8 cellular contexts compared by ENCODE assay signal in the genomic region with DNA sequence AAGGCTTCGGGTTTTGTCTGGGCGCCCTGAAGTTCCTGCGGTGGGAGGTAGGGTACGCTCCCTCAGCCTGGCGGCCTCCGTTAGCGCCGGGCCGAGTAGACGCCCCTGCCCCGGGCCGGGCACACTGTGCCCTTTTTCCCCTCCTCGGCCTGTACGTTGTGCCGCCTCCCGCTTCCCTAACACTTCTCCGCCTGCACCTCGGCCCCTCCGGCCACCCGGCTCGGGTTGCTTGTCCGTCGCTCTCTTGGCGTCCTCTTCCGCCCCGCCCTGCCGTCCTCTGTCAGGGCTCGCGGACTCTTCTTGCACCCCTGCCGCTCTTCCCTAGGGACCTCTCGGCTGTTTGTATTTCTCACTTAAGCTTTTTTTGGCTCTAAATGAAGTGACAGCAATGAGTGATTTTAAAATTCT. TPM values are rescaled to one million over a fixed set of nuclear protein-coding genes. Genes with fewer than 3 reads are reported as not detected.
DNase-seq lines count a peak whose midpoint lies in the region; ATAC-seq, FAIRE-seq and TF ChIP-seq lines count a peak whose summit lies in the region.

No MANE protein-coding gene starts in this region.

- POLR2A ChIA-PET in activated CD4-positive, alpha-beta T cell treated with anti-CD3 and anti-CD28 coated beads, Interleukin-2, amount 10 ng/mL, durations not matched to agents 7 days and 5 days (lab: Charles Lee) = no interaction called here

- no peak for DNase-seq in activated CD4-positive, alpha-beta T cell treated with anti-CD3 and anti-CD28 coated beads, Interleukin-2, amount 10 ng/mL, durations not matched to agents 7 days and 5 days
- DNase-seq in activated CD4-positive, alpha-beta T cell treated with anti-CD3 and anti-CD28 coated beads for 1 hour = no peak
- DNase-seq in HTR-8/SVneo (ENCODE audit: insufficient read length, low spot score) (peak; percentile 54), SJCRH30 (peak; percentile 84 to 87), mucosa of descending colon (peak; percentile 73 to 80 (median 79))
- no peak for DNase-seq in effector memory CD8-positive, alpha-beta T cell
- no peak for DNase-seq in stimulated activated CD4-positive, alpha-beta T cell treated with anti-CD3 and anti-CD28 coated beads, Interleukin-2, amount 100 ng/mL, for 48 hours

- intact Hi-C loops in mucosa of descending colon (cut with DNase I, micrococcal nuclease) = no loop called here

- H3K36me3 Mint-ChIP-seq in activated CD4-positive, alpha-beta T cell treated with anti-CD3 and anti-CD28 coated beads, Interleukin-2, amount 10 ng/mL, durations not matched to agents 7 days and 5 days (ENCODE audit: low read depth) = peaks cover 14% of the 10 kb centered on the region
- peaks cover 21% of the 10 kb centered on the region for H3K36me3 Mint-ChIP-seq in effector memory CD8-positive, alpha-beta T cell (ENCODE audit: insufficient read depth)

- H3K4me3 ChIP-seq in SJCRH30 = peak overlapping the region; percentile 92
- H3K4me3 ChIP-seq in mucosa of descending colon = peak overlapping the region; percentile 36

- H3K9me3 ChIP-seq in SJCRH30 (replicated peaks) = no peaks in the 10 kb centered on the region
- H3K9me3 ChIP-seq in mucosa of descending colon = no peaks in the 10 kb centered on the region

- H3K4me3 Mint-ChIP-seq in activated CD4-positive, alpha-beta T cell treated with anti-CD3 and anti-CD28 coated beads, Interleukin-2, amount 10 ng/mL, durations not matched to agents 7 days and 5 days = peak overlapping the region; percentile 85
- H3K4me3 Mint-ChIP-seq in effector memory CD8-positive, alpha-beta T cell = peak overlapping the region; percentile 86 to 93

- no peak for FAIRE-seq in HTR-8/SVneo (lab: Jason Lieb, UNC)

- ATAC-seq in GM21576 (IDR thresholded peaks at IDR 0.05; ENCODE audit: unreplicated experiment) (peak; percentile 36), mucosa of descending colon (peak; percentile 76)
- ATAC-seq in effector memory CD8-positive, alpha-beta T cell (replicated peaks) = peak; percentile 49

- H3K27me3 ChIP-seq in SJCRH30 = no peaks in the 10 kb centered on the region

- H3K36me3 ChIP-seq in SJCRH30 (no peaks in the 10 kb centered on the region), mucosa of descending colon (ENCODE audit: low read depth) (no peaks in the 10 kb centered on the region)

- H3K27me3 Mint-ChIP-seq in activated CD4-positive, alpha-beta T cell treated with anti-CD3 and anti-CD28 coated beads, Interleukin-2, amount 10 ng/mL, durations not matched to agents 7 days and 5 days = peaks cover 3% of the 10 kb centered on the region
- H3K27me3 Mint-ChIP-seq in effector memory CD8-positive, alpha-beta T cell = no peaks in the 10 kb centered on the region

- peaks cover 40% of the 10 kb centered on the region for H3K4me1 Mint-ChIP-seq in activated CD4-positive, alpha-beta T cell treated with anti-CD3 and anti-CD28 coated beads, Interleukin-2, amount 10 ng/mL, durations not matched to agents 7 days and 5 days
- H3K4me1 Mint-ChIP-seq in effector memory CD8-positive, alpha-beta T cell (ENCODE audit: low read depth in 2 of 2) = peaks cover 13 to 16% of the 10 kb centered on the region in 2 donors

- H3K9me3 Mint-ChIP-seq in activated CD4-positive, alpha-beta T cell treated with anti-CD3 and anti-CD28 coated beads, Interleukin-2, amount 10 ng/mL, durations not matched to agents 7 days and 5 days = no peaks in the 10 kb centered on the region
- H3K9me3 Mint-ChIP-seq in effector memory CD8-positive, alpha-beta T cell = no peaks in the 10 kb centered on the region

- peak overlapping the region; percentile 97 for H3K27ac Mint-ChIP-seq in activated CD4-positive, alpha-beta T cell treated with anti-CD3 and anti-CD28 coated beads, Interleukin-2, amount 10 ng/mL, durations not matched to agents 7 days and 5 days
- peak overlapping the region; percentile 98 to 99 for H3K27ac Mint-ChIP-seq in effector memory CD8-positive, alpha-beta T cell

- CTCF ChIA-PET in activated CD4-positive, alpha-beta T cell treated with anti-CD3 and anti-CD28 coated beads, Interleukin-2, amount 10 ng/mL, durations not matched to agents 7 days and 5 days (lab: Charles Lee) = interaction anchor here (0.9 kb wide), 1 partner anchor 56 kb away, joined by 4 read pairs; no protein-coding TSS in a partner anchor

- H3K4me1 ChIP-seq in SJCRH30 (0 out of 2 replicates have a peak, but pooled peaks cover 3% of the 10 kb centered on the region), mucosa of descending colon (ENCODE audit: low read depth) (no peaks in the 10 kb centered on the region)

- peak overlapping the region; percentile 96 for H3K27ac ChIP-seq in SJCRH30

- TF ChIP-seq CTCF in mucosa of descending colon (IDR thresholded peaks at IDR 0.05) = no peak

RNA-seq across cellular contexts. Expression of a gene that starts 0.4 kb away (rescaled TPM):
- 10 to 100 TPM; 62.2 to 69.0 TPM for total RNA-seq in activated CD4-positive, alpha-beta T cell treated with anti-CD3 and anti-CD28 coated beads, Interleukin-2, amount 10 ng/mL, durations not matched to agents 7 days and 5 days
- 93.7 and 100 TPM in 2 replicates for total RNA-seq in SJCRH30 (2014; rRNA removed; shearing (Covaris generic))
- total RNA-seq in mucosa of descending colon = 1 to 10 TPM; 1.6 to 9.7 (median 3.1) TPM

RNA-seq across cellular contexts. Expression of a gene that starts 25.3 kb away (rescaled TPM):
- total RNA-seq in activated CD4-positive, alpha-beta T cell treated with anti-CD3 and anti-CD28 coated beads, Interleukin-2, amount 10 ng/mL, durations not matched to agents 7 days and 5 days = 10 to 100 TPM in 1 of 2 experiments, 1 to 10 TPM in 1; 10.0 to 13.0 TPM
- total RNA-seq in SJCRH30 (2014; rRNA removed; shearing (Covaris generic)) = 17.0 and 19.0 TPM in 2 replicates
- 10 to 100 TPM in 1 of 3 donors, 1 to 10 TPM in 2; 9.4 to 10.9 (median 9.4) TPM for total RNA-seq in mucosa of descending colon

RNA-seq across cellular contexts. Expression of a gene that starts 29.6 kb away (rescaled TPM):
- 10 to 100 TPM; 17.0 to 22.7 TPM for total RNA-seq in activated CD4-positive, alpha-beta T cell treated with anti-CD3 and anti-CD28 coated beads, Interleukin-2, amount 10 ng/mL, durations not matched to agents 7 days and 5 days
- total RNA-seq in SJCRH30 (2014; rRNA removed; shearing (Covaris generic)) = 15.3 and 16.8 TPM in 2 replicates
- 10 to 100 TPM; 32.6 to 35.0 (median 32.8) TPM for total RNA-seq in mucosa of descending colon

Comparison
In these comparisons a context has a peak if more than half of its experiments do, and no peak if none do; other contexts are left out.
1. DNase-seq: peak in HTR-8/SVneo (single experiment), SJCRH30 (2 of 2) and mucosa of descending colon (3 of 3); none in activated CD4-positive, alpha-beta T cell treated with anti-CD3 and anti-CD28 coated beads, Interleukin-2, amount 10 ng/mL, durations not matched to agents 7 days and 5 days (single experiment), activated CD4-positive, alpha-beta T cell treated with anti-CD3 and anti-CD28 coated beads for 1 hour (single experiment), effector memory CD8-positive, alpha-beta T cell (0 of 3) and stimulated activated CD4-positive, alpha-beta T cell treated with anti-CD3 and anti-CD28 coated beads, Interleukin-2, amount 100 ng/mL, for 48 hours (0 of 2).
2. Peak in every context shown above with its lines, with median percentiles within 50 percentile points of each other: ATAC-seq.